ENCODE assay signal across 8 cellular contexts in genomic region chr12:48350249-48351021, GRCh38. TPM values are rescaled to one million over a fixed set of nuclear protein-coding genes. Genes with fewer than 3 reads are reported as not detected.
DNase-seq lines count a peak whose midpoint lies in the region; ATAC-seq, FAIRE-seq and TF ChIP-seq lines count a peak whose summit lies in the region.

Gene ZNF641 (minus strand): TSS chr12:48350919. CDS start chr12:48348090, 2,829 bp downstream.

- peak within 1 kb of the TSS; percentile 97 for H3K4me3 Mint-ChIP-seq in T-helper 1 cell treated with Interleukin-12 subunit alpha and Interleukin-12 subunit beta and Interleukin-4 antibody, amounts not matched to agents 30 μg/mL and 1 μg/mL, for 36 hours

- H3K4me1 ChIP-seq in MM.1S (ENCODE audit: low read length) (no peaks in the 10 kb centered on the region; the same call in 1 of the 2 replicates), right cardiac atrium (ENCODE audit: control insufficient read depth, insufficient read depth, low read length) (peaks cover 2% of the 10 kb centered on the region)

- H3K4me1 Mint-ChIP-seq in T-helper 1 cell treated with Interleukin-12 subunit alpha and Interleukin-12 subunit beta and Interleukin-4 antibody, amounts not matched to agents 30 μg/mL and 1 μg/mL, for 36 hours (ENCODE audit: low read depth): peaks cover 15% of the 10 kb centered on the region

- ATAC-seq in right cardiac atrium: peak; percentile 96

- DNase-seq in H7 (peak; percentile 92), MM.1S (peak; percentile 82), amniotic stem cell (lab: John Stamatoyannopoulos, UW) (peak; percentile 47), right cardiac atrium (peak; percentile 88 to 95 (median 95)), putamen (ENCODE audit: low spot score) (peak; percentile 88), urothelium cell line (ENCODE audit: low spot score) (peak; percentile 86)

- H3F3A ChIP-seq in MM.1S (ENCODE audit: insufficient read depth, low read length): 0 out of 2 replicates have a peak, but pooled peaks cover 17% of the 10 kb centered on the region

- H3K27ac Mint-ChIP-seq in T-helper 1 cell treated with Interleukin-12 subunit alpha and Interleukin-12 subunit beta and Interleukin-4 antibody, amounts not matched to agents 30 μg/mL and 1 μg/mL, for 36 hours: peak within 1 kb of the TSS; percentile 95

- H4K20me1 ChIP-seq in MM.1S (ENCODE audit: insufficient read depth, low read length): no peaks in the 10 kb centered on the region

- peak within 1 kb of the TSS; percentile 92 for H3K4me2 ChIP-seq in MM.1S (ENCODE audit: low read depth, low read length)

- H3K27me3 Mint-ChIP-seq in T-helper 1 cell treated with Interleukin-12 subunit alpha and Interleukin-12 subunit beta and Interleukin-4 antibody, amounts not matched to agents 30 μg/mL and 1 μg/mL, for 36 hours (ENCODE audit: low read depth): peaks cover 9% of the 10 kb centered on the region

- H3K4me3 ChIP-seq in GM08714 (ENCODE audit: low read length) (peak within 1 kb of the TSS; percentile 86), H7 (ENCODE audit: insufficient read depth, low read depth, low read length) (peak within 1 kb of the TSS; percentile 91), MM.1S (ENCODE audit: low read length) (peak within 1 kb of the TSS; percentile 73), right cardiac atrium (ENCODE audit: low read length) (peak within 1 kb of the TSS; percentile 56)

- TF ChIP-seq CTCF in MM.1S (IDR thresholded peaks at IDR 0.05; ENCODE audit: low read length): no peak

- H3K27me3 ChIP-seq in H7 (ENCODE audit: control insufficient read depth, insufficient read depth, low read length): peaks cover 15% of the 10 kb centered on the region; the same call in 1 of the 2 replicates
- H3K27me3 ChIP-seq in MM.1S (replicated peaks; ENCODE audit: insufficient read depth, low read length): no peaks in the 10 kb centered on the region
- no peaks in the 10 kb centered on the region for H3K27me3 ChIP-seq in right cardiac atrium (ENCODE audit: control insufficient read depth, insufficient read depth)

- peak within 1 kb of the TSS; percentile 68 for H3K9ac ChIP-seq in MM.1S (ENCODE audit: low read length)

- H2AFZ ChIP-seq in MM.1S (ENCODE audit: low read length): peak within 1 kb of the TSS; percentile 91

- no peaks in the 10 kb centered on the region for H3K9me2 ChIP-seq in MM.1S (replicated peaks; ENCODE audit: insufficient read depth, low read length)

- no peaks in the 10 kb centered on the region for H3K9me3 Mint-ChIP-seq in T-helper 1 cell treated with Interleukin-12 subunit alpha and Interleukin-12 subunit beta and Interleukin-4 antibody, amounts not matched to agents 30 μg/mL and 1 μg/mL, for 36 hours

- WGBS in right cardiac atrium: under 1% methylated on average over 61 of the region's 61 CpGs

- H3K27ac ChIP-seq in MM.1S (ENCODE audit: low read length) (peak within 1 kb of the TSS; percentile 27; the same call in 1 of the 2 replicates), right cardiac atrium (ENCODE audit: low read length) (peak within 1 kb of the TSS; percentile 98)

- H3K79me2 ChIP-seq in MM.1S (ENCODE audit: low read length): no peaks in the 10 kb centered on the region

- no peaks in the 10 kb centered on the region for H3K36me3 ChIP-seq in H7 (replicated peaks; ENCODE audit: control insufficient read depth, insufficient read depth, low read length)
- H3K36me3 ChIP-seq in MM.1S (replicated peaks; ENCODE audit: insufficient read depth, low read length): no peaks in the 10 kb centered on the region

- intact Hi-C loops in right cardiac atrium (cut with DNase I): no loop called here

- FAIRE-seq in urothelium cell line (lab: Jason Lieb, UNC): no peak

- no peaks in the 10 kb centered on the region for H3K9me3 ChIP-seq in MM.1S (replicated peaks; ENCODE audit: insufficient read depth, low read length)
- no peaks in the 10 kb centered on the region for H3K9me3 ChIP-seq in right cardiac atrium (ENCODE audit: control insufficient read depth, low read length)

- peaks cover 29% of the 10 kb centered on the region for H3K36me3 Mint-ChIP-seq in T-helper 1 cell treated with Interleukin-12 subunit alpha and Interleukin-12 subunit beta and Interleukin-4 antibody, amounts not matched to agents 30 μg/mL and 1 μg/mL, for 36 hours (ENCODE audit: low read depth)

RNA-seq across cellular contexts. Expression of gene ZNF641, which starts in this region (rescaled TPM):
- total RNA-seq in H7 (2014; rRNA removed; shearing (Covaris generic)): 3.4 and 4.3 TPM in 2 replicates
- 10 to 100 TPM; 11.5 to 20.7 (median 15.6) TPM for total RNA-seq in right cardiac atrium
- 4.0 TPM for polyA plus RNA-seq in right cardiac atrium

Comparison
In these comparisons a context has a peak if more than half of its experiments do, and no peak if none do; other contexts are left out.
1. Peak in every context shown above with its lines: DNase-seq, ATAC-seq, H3K4me3 ChIP-seq and H3K27ac ChIP-seq.